ENCODE assay signal across 8 cellular contexts in the genomic region with DNA sequence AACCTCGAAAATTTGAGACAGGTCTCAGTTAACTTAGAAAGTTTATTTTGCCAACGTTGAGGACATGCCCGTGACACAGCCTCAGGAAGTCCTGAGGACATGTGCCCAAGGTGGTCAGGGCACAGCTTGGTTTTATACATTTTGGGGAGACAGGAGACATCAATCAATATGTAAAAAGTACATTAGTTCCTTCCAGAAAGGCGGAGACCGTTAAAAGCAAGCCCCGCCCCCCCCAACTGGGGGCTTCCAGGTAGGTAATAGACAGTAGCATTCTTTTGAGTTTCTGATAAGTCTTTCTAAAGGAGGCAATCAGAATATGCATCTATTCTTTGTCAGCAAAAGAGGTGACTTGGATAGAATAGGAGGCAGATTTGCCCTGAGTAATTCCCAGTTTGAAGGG. TPM values are rescaled to one million over a fixed set of nuclear protein-coding genes. Genes with fewer than 3 reads are reported as not detected.
DNase-seq lines count a peak whose midpoint lies in the region; ATAC-seq and TF ChIP-seq lines count a peak whose summit lies in the region.

No MANE protein-coding gene starts in this region.

- no peak overlapping the region for H3K27ac ChIP-seq in Karpas-422 (ENCODE audit: low read length)

- CTCF ChIA-PET in BJ (lab: Yijun Ruan, JAX), result interaction anchor here (0.9 to 1.0 kb wide), 2 partner anchors 13 to 162 kb away, joined by 3 read pairs; no protein-coding TSS in a partner anchor

- peak overlapping the region; percentile 72 for H3K4me3 ChIP-seq in BJ (ENCODE audit: low read depth, low read length)
- H3K4me3 ChIP-seq in Karpas-422 (ENCODE audit: low read length), result peak overlapping the region; percentile 80

- H3K4me1 ChIP-seq in Karpas-422 (ENCODE audit: low read length), result peaks cover 26% of the 10 kb centered on the region

- H3K79me2 ChIP-seq in Karpas-422 (ENCODE audit: low read length), result peaks cover 35% of the 10 kb centered on the region

- no peaks in the 10 kb centered on the region for H3K9me3 ChIP-seq in Karpas-422 (ENCODE audit: low read length)

- no peaks in the 10 kb centered on the region for H4K20me1 ChIP-seq in Karpas-422 (ENCODE audit: insufficient read depth, low read depth, low read length)

- H3K27me3 ChIP-seq in BJ (ENCODE audit: control insufficient read depth, insufficient read depth, low read length), result no peaks in the 10 kb centered on the region
- no peaks in the 10 kb centered on the region for H3K27me3 ChIP-seq in Karpas-422 (ENCODE audit: low read length)

- TF ChIP-seq CTCF in BJ (IDR thresholded peaks at IDR 0.05; ENCODE audit: insufficient read depth, low read depth, low read length), result no peak

- H3K4me1 Mint-ChIP-seq in dendritic cell treated with granulocyte-macrophage colony-stimulating factor and Interleukin-4, amounts not matched to agents 40 ng/mL and 50 ng/mL, for 4 days (ENCODE audit: low read depth), result peaks cover 10% of the 10 kb centered on the region
- H3K4me1 Mint-ChIP-seq in naive thymus-derived CD8-positive, alpha-beta T cell, result peaks cover 23 to 56% (median 43%) of the 10 kb centered on the region in 4 donors

- DNase-seq in BJ (ENCODE audit: low read depth) (no peak), Karpas-422 (no peak), putamen (ENCODE audit: low spot score) (no peak), LoVo (ENCODE audit: low spot score) (no peak), pons (ENCODE audit: low spot score) (no peak)
- DNase-seq in naive thymus-derived CD8-positive, alpha-beta T cell, result peak in 1 of 10 donors; percentile 6

- peak overlapping the region; percentile 96 for H3K4me2 ChIP-seq in Karpas-422 (ENCODE audit: low read depth, low read length, poor library complexity, severe bottlenecking)

- H3K36me3 Mint-ChIP-seq in dendritic cell treated with granulocyte-macrophage colony-stimulating factor and Interleukin-4, amounts not matched to agents 40 ng/mL and 50 ng/mL, for 4 days (ENCODE audit: low read depth), result peaks cover 10% of the 10 kb centered on the region
- peaks cover 0 to 22% (median 9%) of the 10 kb centered on the region in 3 donors for H3K36me3 Mint-ChIP-seq in naive thymus-derived CD8-positive, alpha-beta T cell

- no peaks in the 10 kb centered on the region for H3K9me2 ChIP-seq in Karpas-422 (replicated peaks; ENCODE audit: insufficient read depth, low read length)

- no peaks in the 10 kb centered on the region for H3K27me3 Mint-ChIP-seq in dendritic cell treated with granulocyte-macrophage colony-stimulating factor and Interleukin-4, amounts not matched to agents 40 ng/mL and 50 ng/mL, for 4 days
- H3K27me3 Mint-ChIP-seq in naive thymus-derived CD8-positive, alpha-beta T cell, result no peaks in the 10 kb centered on the region

- POLR2A ChIA-PET in BJ (lab: Charles Lee), result interaction anchor here (0.6 kb wide), 2 partner anchors 13 to 231 kb away, joined by 3 read pairs; no protein-coding TSS in a partner anchor
- POLR2A ChIA-PET in naive thymus-derived CD8-positive, alpha-beta T cell (lab: Charles Lee), result interaction anchor here (1.0 to 1.4 kb wide), 4 partner anchors 9 to 14 kb away, joined by 3 to 4 read pairs (median 4); no protein-coding TSS in a partner anchor

- no peaks in the 10 kb centered on the region for H3K9me3 Mint-ChIP-seq in dendritic cell treated with granulocyte-macrophage colony-stimulating factor and Interleukin-4, amounts not matched to agents 40 ng/mL and 50 ng/mL, for 4 days
- H3K9me3 Mint-ChIP-seq in naive thymus-derived CD8-positive, alpha-beta T cell, result no peaks in the 10 kb centered on the region

- H3K9ac ChIP-seq in Karpas-422 (ENCODE audit: low read length), result peak overlapping the region; percentile 73

- H3K27ac Mint-ChIP-seq in dendritic cell treated with granulocyte-macrophage colony-stimulating factor and Interleukin-4, amounts not matched to agents 40 ng/mL and 50 ng/mL, for 4 days, result peak overlapping the region; percentile 81
- H3K27ac Mint-ChIP-seq in naive thymus-derived CD8-positive, alpha-beta T cell, result peak overlapping the region; percentile 93 to 97 (median 96)

- intact Hi-C loops in dendritic cell treated with granulocyte-macrophage colony-stimulating factor and Interleukin-4, amounts not matched to agents 40 ng/mL and 50 ng/mL, for 4 days (cut with micrococcal nuclease), result no loop called here

- no peaks in the 10 kb centered on the region for H3K36me3 ChIP-seq in BJ (ENCODE audit: control insufficient read depth, insufficient read depth, low read length)
- no peaks in the 10 kb centered on the region for H3K36me3 ChIP-seq in Karpas-422 (ENCODE audit: insufficient read depth, low read length)

- H2AFZ ChIP-seq in Karpas-422 (ENCODE audit: low read length), result peak overlapping the region; percentile 86

- peak overlapping the region; percentile 79 for H3K4me3 Mint-ChIP-seq in dendritic cell treated with granulocyte-macrophage colony-stimulating factor and Interleukin-4, amounts not matched to agents 40 ng/mL and 50 ng/mL, for 4 days
- peak overlapping the region; percentile 93 to 98 (median 96) for H3K4me3 Mint-ChIP-seq in naive thymus-derived CD8-positive, alpha-beta T cell

- peak; percentile 4 for ATAC-seq in GM19467 (IDR thresholded peaks at IDR 0.05; ENCODE audit: unreplicated experiment)
- ATAC-seq in naive thymus-derived CD8-positive, alpha-beta T cell, result peak; percentile 2 to 7

RNA-seq across cellular contexts. Expression of a gene that starts 0.6 kb away (rescaled TPM):
- polyA plus RNA-seq in BJ (2011; rRNA removed), result 22.2 and 46.4 TPM in 2 replicates
- 6.1 and 7.0 TPM in 2 replicates for polyA minus RNA-seq in BJ (2011; rRNA and poly(A)+ RNA removed)
- 12.6 and 25.0 TPM in 2 replicates for total RNA-seq in Karpas-422 (2014; rRNA removed; shearing (Covaris generic); ENCODE audit: low replicate concordance)
- total RNA-seq in naive thymus-derived CD8-positive, alpha-beta T cell, result 10 to 100 TPM; 27.6 to 28.0 TPM
- polyA plus RNA-seq in naive thymus-derived CD8-positive, alpha-beta T cell, result 10 to 100 TPM; 39.0 to 44.4 (median 42.9) TPM
